ENCODE assay signal across 14 cellular contexts in genomic region chr11:65448074-65448417, GRCh38. TPM values are rescaled to one million over a fixed set of nuclear protein-coding genes. Genes with fewer than 3 reads are reported as not detected.
DNase-seq lines count a peak whose midpoint lies in the region; ATAC-seq, FAIRE-seq and TF ChIP-seq lines count a peak whose summit lies in the region.
"Had no signal": no experiment of that assay in that cellular context is flagged by ENCODE, and none has a peak within 500 bp of the region (broad histone marks: within the 10 kb centered on the region; RNA-seq: fewer than 3 reads in every experiment).

No MANE protein-coding gene starts in this region.

- in situ Hi-C loops in GM12878 (cut with MboI): no loop called here

- H3K4me3 Mint-ChIP-seq in naive thymus-derived CD4-positive, alpha-beta T cell: no peak overlapping the region
- H3K4me3 Mint-ChIP-seq: neural crest cell had no signal

- H3K9ac ChIP-seq in GM12878 (ENCODE audit: control insufficient read depth, insufficient read depth, low read length): no peak overlapping the region

- H3K27ac ChIP-seq in ACC112 (ENCODE audit: low read depth, low read length) (peak overlapping the region; percentile 56), GM12878 (ENCODE audit: control insufficient read depth, insufficient read depth) (0 out of 2 replicates have a peak overlapping the region, but pooled peaks have one; percentile 8)
- no peak overlapping the region for H3K27ac ChIP-seq in naive thymus-derived CD4-positive, alpha-beta T cell (ENCODE audit: low read depth, low read length)
- H3K27ac ChIP-seq: cardiac muscle cell had no signal

- no peak overlapping the region for H3K4me2 ChIP-seq in GM12878 (ENCODE audit: control insufficient read depth, insufficient read depth)

- H3K9me3 ChIP-seq in GM12878 (replicated peaks; ENCODE audit: control insufficient read depth, insufficient read depth, low read length): no peaks in the 10 kb centered on the region
- no peaks in the 10 kb centered on the region for H3K9me3 ChIP-seq in naive thymus-derived CD4-positive, alpha-beta T cell (ENCODE audit: control insufficient read depth in 2 of 3, low read length in 3 of 3)

- TF ChIP-seq POLR2A in GM12878 (IDR thresholded peaks at IDR 0.05; ENCODE audit: low read depth, low read length): no peak
- TF ChIP-seq POLR2A in GM12892 (IDR thresholded peaks at IDR 0.05; ENCODE audit: low read depth, low read length): no peak

- CTCF ChIA-PET in GM12878 (lab: Yijun Ruan, JAX) (interaction anchor here (0.6 to 1.1 kb wide), 2 partner anchors 21 to 23 kb away, joined by 3 read pairs; no protein-coding TSS in a partner anchor), GM10248 (lab: Yijun Ruan, JAX) (interaction anchor here (1.0 to 2.2 kb wide), 4 partner anchors 11 to 32 kb away, joined by 3 to 11 read pairs (median 4); no protein-coding TSS in a partner anchor)
- CTCF ChIA-PET in naive thymus-derived CD4-positive, alpha-beta T cell (lab: Charles Lee): no interaction called here

- H3K27me3 ChIP-seq in ACC112 (ENCODE audit: insufficient read depth, low read length) (no peaks in the 10 kb centered on the region), GM12878 (replicated peaks in 1 of 2; ENCODE audit: control insufficient read depth in 2 of 2, insufficient read depth in 2 of 2, low read length in 1 of 2) (no peaks in the 10 kb centered on the region)
- H3K27me3 ChIP-seq in naive thymus-derived CD4-positive, alpha-beta T cell (ENCODE audit: control insufficient read depth in 2 of 2, insufficient read depth in 2 of 2, low read length in 2 of 2): no peaks in the 10 kb centered on the region
- H3K27me3 ChIP-seq: cardiac muscle cell had no signal

- peaks cover 0 to 4% (median 1%) of the 10 kb centered on the region in 11 donors for H3K9me3 Mint-ChIP-seq in naive thymus-derived CD4-positive, alpha-beta T cell

- intact Hi-C loops in GM12878 (cut with micrococcal nuclease; ENCODE audit: unreplicated experiment): no loop called here
- intact Hi-C loops in naive thymus-derived CD4-positive, alpha-beta T cell (cut with micrococcal nuclease): no loop called here

- no peak for TF ChIP-seq EP300 in GM12878 (IDR thresholded peaks at IDR 0.05; ENCODE audit: borderline replicate concordance in 1 of 2, control insufficient read depth in 1 of 2, low read depth in 2 of 2, low read length in 2 of 2)

- WGBS in GM12878 (ENCODE audit: insufficient coverage, insufficient replicate concordance, low lambda C conversion rate, missing lambda C conversion rate): 98% methylated on average over 2 of the region's 2 CpGs

- DNase-seq in HCEC 1CT (peak; percentile 10), GM12878 (ENCODE audit: low read depth, low spot score) (no peak), NCI-H2227 (lab: John Stamatoyannopoulos, UW; ENCODE audit: unreplicated experiment) (no peak), GM12892 (ENCODE audit: insufficient read length) (no peak), GM10248 (ENCODE audit: extremely low spot score) (no peak)
- DNase-seq in naive thymus-derived CD4-positive, alpha-beta T cell: no peak
- DNase-seq: activated CD4-positive, alpha-beta T cell treated with anti-CD3 and anti-CD28 coated beads, Interleukin-2, amount 50 U/mL, for 4 hours; hypothalamus; NCI-H187 had no signal

- H4K20me1 ChIP-seq in GM12878 (ENCODE audit: control insufficient read depth, insufficient read depth): no peaks in the 10 kb centered on the region

- H3K36me3 Mint-ChIP-seq in naive thymus-derived CD4-positive, alpha-beta T cell: peaks cover 0 to 8% (median 2%) of the 10 kb centered on the region in 5 donors

- FAIRE-seq in GM12878 (lab: Jason Lieb, UNC): no peak
- no peak for FAIRE-seq in GM12892 (lab: Jason Lieb, UNC)
- FAIRE-seq: H1 had no signal

- POLR2A ChIA-PET in GM12878 (lab: Charles Lee): interaction anchor here (0.6 to 1.0 kb wide), 2 partner anchors 41 to 50 kb away, joined by 3 to 5 read pairs; no protein-coding TSS in a partner anchor
- POLR2A ChIA-PET in naive thymus-derived CD4-positive, alpha-beta T cell (lab: Charles Lee): interaction anchor here (1.5 to 1.7 kb wide), 2 partner anchors 26 to 49 kb away, joined by 6 to 8 read pairs; partner anchors contain the start of gene NEAT1
- POLR2A ChIA-PET in GM10248 (lab: Yijun Ruan, JAX): interaction anchor here (1.8 to 2.0 kb wide), 2 partner anchors 51 to 56 kb away, joined by 5 to 6 read pairs; partner anchors contain the start of gene MALAT1

- BruUV-seq in GM12878 (replicated peaks; lab: Mats Ljungman, UMichigan): no TSS peak

- peaks cover 6% of the 10 kb centered on the region; the same call in 1 of the 2 replicates for H3K36me3 ChIP-seq in ACC112 (ENCODE audit: insufficient read depth, low read length)
- H3K36me3 ChIP-seq in GM12878 (ENCODE audit: control insufficient read depth in 2 of 2, insufficient read depth in 2 of 2, low read length in 1 of 2): peaks cover 0 to 5% of the 10 kb centered on the region in 2 experiments; a peak in 2 of 4 replicates
- peaks cover 0 to 29% (median 3%) of the 10 kb centered on the region in 3 experiments for H3K36me3 ChIP-seq in naive thymus-derived CD4-positive, alpha-beta T cell (ENCODE audit: control insufficient read depth in 2 of 3, insufficient read depth in 3 of 3, low read length in 3 of 3)
- H3K36me3 ChIP-seq: cardiac muscle cell had no signal

- peaks cover 3 to 30% (median 13%) of the 10 kb centered on the region in 7 donors for H3K4me1 Mint-ChIP-seq in naive thymus-derived CD4-positive, alpha-beta T cell

- no peak for TF ChIP-seq RAD21 in GM12878 (IDR thresholded peaks at IDR 0.05; ENCODE audit: insufficient read depth, low read depth, low read length)

- H3K27me3 Mint-ChIP-seq in naive thymus-derived CD4-positive, alpha-beta T cell: no peaks in the 10 kb centered on the region

- no peak overlapping the region for H3K4me3 ChIP-seq in ACC112 (ENCODE audit: low read depth, low read length)
- no peak overlapping the region for H3K4me3 ChIP-seq in GM12878
- H3K4me3 ChIP-seq in naive thymus-derived CD4-positive, alpha-beta T cell (ENCODE audit: low read length): no peak overlapping the region
- H3K4me3 ChIP-seq: cardiac muscle cell had no signal

- RAD21 ChIA-PET in GM12878 (lab: Charles Lee; ENCODE audit: unreplicated experiment): no interaction called here

- no peak for ATAC-seq in GM12878
- ATAC-seq in naive thymus-derived CD4-positive, alpha-beta T cell: no peak
- no peak for ATAC-seq in HG02588 (IDR thresholded peaks at IDR 0.05; ENCODE audit: unreplicated experiment)

- SMC1A ChIA-PET in GM12878 (lab: Charles Lee; ENCODE audit: uncharacterized antibody, unreplicated experiment): interaction anchor here (1.1 to 1.4 kb wide), 3 partner anchors 11 to 32 kb away, joined by 3 to 4 read pairs (median 3); no protein-coding TSS in a partner anchor

- TF ChIP-seq CTCF in GM12878 (IDR thresholded peaks at IDR 0.05 in 2 of 3, conservative IDR thresholded peaks at IDR 0.05 in 1 of 3; ENCODE audit: control insufficient read depth in 2 of 3, extremely low read depth in 1 of 3, insufficient read depth in 1 of 3, low read depth in 3 of 3, low read length in 3 of 3) (no peak), GM10248 (IDR thresholded peaks at IDR 0.05; ENCODE audit: control extremely low read depth, extremely low read depth, low read depth, missing control alignments) (no peak)

- H2AFZ ChIP-seq in ACC112 (ENCODE audit: low read length, unreplicated experiment): no peak overlapping the region
- no peak overlapping the region for H2AFZ ChIP-seq in GM12878 (ENCODE audit: control insufficient read depth, low read depth, low read length)

- peak overlapping the region in 5 of 9 donors; percentile 19 to 58 (median 32) for H3K27ac Mint-ChIP-seq in naive thymus-derived CD4-positive, alpha-beta T cell

- peaks cover 32% of the 10 kb centered on the region for H3K4me1 ChIP-seq in ACC112 (ENCODE audit: control insufficient read depth, insufficient read depth, low read length, unreplicated experiment)
- peaks cover 26% of the 10 kb centered on the region for H3K4me1 ChIP-seq in GM12878 (ENCODE audit: control insufficient read depth, insufficient read depth, low read length)
- H3K4me1 ChIP-seq in naive thymus-derived CD4-positive, alpha-beta T cell (ENCODE audit: control insufficient read depth in 2 of 2, insufficient read depth in 2 of 2, low read length in 2 of 2): no peaks in the 10 kb centered on the region

- H3K79me2 ChIP-seq in ACC112 (ENCODE audit: control insufficient read depth, insufficient read depth, low read length, unreplicated experiment) (no peaks in the 10 kb centered on the region), GM12878 (ENCODE audit: control insufficient read depth, insufficient read depth, low read length) (peaks cover 7% of the 10 kb centered on the region)

RNA-seq across cellular contexts. Expression of gene NEAT1, which starts 25.4 kb away (rescaled TPM):
- 259 and 262 TPM in 2 replicates for total RNA-seq in GM12878 (2013; cell fraction: nucleolus; rRNA removed)
- total RNA-seq in GM12878 (2014; rRNA removed) (13.6 and 14.0 TPM in 2 replicates), GM12878 (2014; rRNA removed; fragmentation: Illumina TruSeq; extraction: Trizol) (40.5 and 44.2 TPM in 2 replicates), GM12878 (2021) (174 and 225 TPM in 2 replicates)
- 275 TPM for polyA plus RNA-seq in GM12878 (2011; ENCODE audit: low read depth)
- polyA plus RNA-seq in GM12878 (2011; rRNA removed) (151 and 247 TPM in 2 replicates), GM12878 (2014; fragmentation: Illumina TruSeq; extraction: Trizol) (167 and 254 TPM in 2 replicates), GM12878 (2014; fragmentation: Nextera tagmentation; extraction: Ambion mirVana) (10 to 100 TPM; 24.3 to 98.2 TPM), GM12878 (2014; rRNA removed) (314 and 328 TPM in 2 replicates), GM12878 (2016; fragmentation: Nextera tagmentation; extraction: Ambion mirVana) (10 to 100 TPM; 27.7 to 28.3 TPM)
- 64.2 and 104 TPM in 2 replicates for polyA plus RNA-seq in GM12878 (2011; cell fraction: cytosol; rRNA removed)
- 342 and 617 TPM in 2 replicates for polyA plus RNA-seq in GM12878 (2011; cell fraction: nucleus; rRNA removed)
- polyA plus RNA-seq in GM12878 (2012): 284 and 343 TPM in 2 replicates
- polyA minus RNA-seq in GM12878 (2011; rRNA and poly(A)+ RNA removed): 72.0 and 79.5 TPM in 2 replicates
- polyA minus RNA-seq in GM12878 (2011; cell fraction: cytosol; rRNA and poly(A)+ RNA removed): 13.8 and 14.9 TPM in 2 replicates
- 125 and 169 TPM in 2 replicates for polyA minus RNA-seq in GM12878 (2011; cell fraction: nucleus; rRNA and poly(A)+ RNA removed)
- total RNA-seq in naive thymus-derived CD4-positive, alpha-beta T cell: 1,000 to 10,000 TPM in 1 of 5 experiments, 100 to 1,000 TPM in 4; 358 to 1,454 (median 414) TPM
- polyA plus RNA-seq in naive thymus-derived CD4-positive, alpha-beta T cell: 1 to 10 TPM; 2.5 to 2.6 TPM
- 678 TPM for polyA plus RNA-seq in GM12892 (2012; ENCODE audit: missing spikeins)

RNA-seq across cellular contexts. Expression of gene MALAT1, which starts 50.8 kb away (rescaled TPM):
- 43,172 and 44,148 TPM in 2 replicates for total RNA-seq in GM12878 (2013; cell fraction: nucleolus; rRNA removed)
- total RNA-seq in GM12878 (2014; rRNA removed): 1,917 and 1,986 TPM in 2 replicates
- total RNA-seq in GM12878 (2014; rRNA removed; fragmentation: Illumina TruSeq; extraction: Trizol): 2,052 and 2,660 TPM in 2 replicates
- 3,939 and 4,883 TPM in 2 replicates for total RNA-seq in GM12878 (2021)
- polyA plus RNA-seq in GM12878 (2011; ENCODE audit: low read depth): 704 TPM
- polyA plus RNA-seq in GM12878 (2011; rRNA removed): 659 and 901 TPM in 2 replicates
- polyA plus RNA-seq in GM12878 (2011; cell fraction: cytosol; rRNA removed): 216 and 352 TPM in 2 replicates
- polyA plus RNA-seq in GM12878 (2011; cell fraction: nucleus; rRNA removed): 4,041 and 4,062 TPM in 2 replicates
- 1,013 and 3,952 TPM in 2 replicates for polyA plus RNA-seq in GM12878 (2012)
- polyA plus RNA-seq in GM12878 (2014; fragmentation: Illumina TruSeq; extraction: Trizol): 448 and 686 TPM in 2 replicates
- polyA plus RNA-seq in GM12878 (2014; fragmentation: Nextera tagmentation; extraction: Ambion mirVana): 1,000 to 10,000 TPM; 1,593 to 8,160 TPM
- polyA plus RNA-seq in GM12878 (2014; rRNA removed): 1,421 and 1,643 TPM in 2 replicates
- 1,000 to 10,000 TPM; 6,201 to 6,497 TPM for polyA plus RNA-seq in GM12878 (2016; fragmentation: Nextera tagmentation; extraction: Ambion mirVana)
- 2,928 and 3,606 TPM in 2 replicates for polyA minus RNA-seq in GM12878 (2011; rRNA and poly(A)+ RNA removed)
- 1,627 and 2,358 TPM in 2 replicates for polyA minus RNA-seq in GM12878 (2011; cell fraction: cytosol; rRNA and poly(A)+ RNA removed)
- polyA minus RNA-seq in GM12878 (2011; cell fraction: nucleus; rRNA and poly(A)+ RNA removed): 12,181 and 12,309 TPM in 2 replicates
- over 10,000 TPM in 4 of 5 experiments, 1,000 to 10,000 TPM in 1; 8,375 to 32,234 (median 31,408) TPM for total RNA-seq in naive thymus-derived CD4-positive, alpha-beta T cell
- polyA plus RNA-seq in naive thymus-derived CD4-positive, alpha-beta T cell: 1,000 to 10,000 TPM in 1 of 2 donors, 100 to 1,000 TPM in 1; 734 to 5,106 TPM
- 5,443 TPM for polyA plus RNA-seq in GM12892 (2012; ENCODE audit: missing spikeins)
